Comparison of ENCODE assay signal across 8 cellular contexts in genomic region chr15:82262422-82263026, GRCh38. TPM values are rescaled to one million over a fixed set of nuclear protein-coding genes. Genes with fewer than 3 reads are reported as not detected.
DNase-seq lines count a peak whose midpoint lies in the region; FAIRE-seq and TF ChIP-seq lines count a peak whose summit lies in the region.

Gene EFL1 (minus strand): TSS chr15:82262734. CDS start chr15:82261778, 956 bp downstream.
A gene with protein sequence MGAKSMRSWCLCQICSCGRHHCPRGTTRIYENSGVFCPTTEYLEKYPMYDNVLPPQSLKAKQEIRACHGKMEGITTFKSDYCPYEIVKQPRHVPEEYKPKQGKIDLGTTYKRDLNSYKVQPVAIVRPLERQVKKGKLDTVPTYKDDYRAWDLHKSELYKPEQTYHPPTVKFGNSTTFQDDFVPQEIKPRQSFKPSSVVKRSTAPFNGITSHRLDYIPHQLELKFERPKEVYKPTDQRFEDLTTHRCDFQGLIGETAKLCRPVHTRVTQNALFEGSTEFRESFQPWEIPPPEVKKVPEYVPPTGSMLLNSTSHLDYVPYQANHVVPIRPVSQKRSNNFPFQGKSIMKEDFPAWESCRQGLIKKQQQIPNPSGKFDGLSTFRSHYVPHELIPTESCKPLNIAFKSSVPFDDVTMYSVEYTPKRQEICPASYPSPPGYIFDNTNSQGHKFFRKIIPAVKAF (plus strand): TSS chr15:82262818. CDS start chr15:82262880, 62 bp downstream.

- H3K36me3 ChIP-seq in mesodermal cell (ENCODE audit: control insufficient read depth, insufficient read depth, low read length), result peaks cover 6% of the 10 kb centered on the region

- TF ChIP-seq CTCF in GM20000 (IDR thresholded peaks at IDR 0.05; ENCODE audit: extremely low read depth, missing control alignments), result no peak

- DNase-seq in COLO829 (ENCODE audit: low spot score), result peak; percentile 66
- peak; percentile 94 for DNase-seq in GM20000 (ENCODE audit: low spot score)
- DNase-seq in HS-5 (ENCODE audit: low read depth), result peak; percentile 32
- peak; percentile 84 to 88 for DNase-seq in NOMO-1 (lab: John Stamatoyannopoulos, UW; ENCODE audit: unreplicated experiment in 2 of 2)
- DNase-seq in activated CD8-positive, alpha-beta memory T cell treated with anti-CD3 and anti-CD28 coated beads, Interleukin-2, amount 50 U/mL, for 1 hour (ENCODE audit: extremely low read depth), result peak; percentile 60
- peak; percentile 77 to 85 for DNase-seq in stimulated activated CD8-positive, alpha-beta memory T cell treated with anti-CD3 and anti-CD28 coated beads, Interleukin-15, amount 100 ng/mL, for 4 hours (ENCODE audit: low read depth in 2 of 2)

- H3K9me3 ChIP-seq in mesodermal cell (ENCODE audit: control insufficient read depth, low read length), result no peaks in the 10 kb centered on the region

- H3K4me3 ChIP-seq in mesodermal cell (ENCODE audit: extremely low read depth, insufficient read depth, low read length, poor library complexity, severe bottlenecking), result peak within 1 kb of the TSS; percentile 70

- peak within 1 kb of the TSS; percentile 54 for H3K27ac ChIP-seq in mesodermal cell (ENCODE audit: low read depth, low read length, severe bottlenecking)

- no peaks in the 10 kb centered on the region for H3K4me1 ChIP-seq in mesodermal cell (ENCODE audit: control insufficient read depth, insufficient read depth, low read length, poor library complexity, severe bottlenecking)

- FAIRE-seq in endometrium (lab: Jason Lieb, UNC), result peak; percentile 55

- 0 to 1% methylated on average over 44 to 47 of the region's 57 CpGs for WGBS in mesodermal cell (ENCODE audit: insufficient coverage in 2 of 2), 2 experiments

RNA-seq across cellular contexts. Expression of gene EFL1, which starts in this region (rescaled TPM):
- polyA plus RNA-seq in mesodermal cell (2013, experiment 1 of 2), result 14.0 TPM
- polyA plus RNA-seq in mesodermal cell (2013, experiment 2 of 2), result 15.7 TPM

RNA-seq across cellular contexts. Expression of the second gene that starts in this region (rescaled TPM):
- 2.2 TPM for polyA plus RNA-seq in mesodermal cell (2013, experiment 1 of 2)
- 2.3 TPM for polyA plus RNA-seq in mesodermal cell (2013, experiment 2 of 2)

Comparison
In these comparisons a context has a peak if more than half of its experiments do, and no peak if none do; other contexts are left out.
1. Peak in every context shown above with its lines: DNase-seq, H3K4me3 ChIP-seq and H3K27ac ChIP-seq.
2. DNase-seq: peak in every context shown above with its lines; median percentile 94 in GM20000; 86 in NOMO-1; 81 in stimulated activated CD8-positive, alpha-beta memory T cell treated with anti-CD3 and anti-CD28 coated beads, Interleukin-15, amount 100 ng/mL, for 4 hours; 66 in COLO829; 60 in activated CD8-positive, alpha-beta memory T cell treated with anti-CD3 and anti-CD28 coated beads, Interleukin-2, amount 50 U/mL, for 1 hour; 32 in HS-5.